In the genomic region with DNA sequence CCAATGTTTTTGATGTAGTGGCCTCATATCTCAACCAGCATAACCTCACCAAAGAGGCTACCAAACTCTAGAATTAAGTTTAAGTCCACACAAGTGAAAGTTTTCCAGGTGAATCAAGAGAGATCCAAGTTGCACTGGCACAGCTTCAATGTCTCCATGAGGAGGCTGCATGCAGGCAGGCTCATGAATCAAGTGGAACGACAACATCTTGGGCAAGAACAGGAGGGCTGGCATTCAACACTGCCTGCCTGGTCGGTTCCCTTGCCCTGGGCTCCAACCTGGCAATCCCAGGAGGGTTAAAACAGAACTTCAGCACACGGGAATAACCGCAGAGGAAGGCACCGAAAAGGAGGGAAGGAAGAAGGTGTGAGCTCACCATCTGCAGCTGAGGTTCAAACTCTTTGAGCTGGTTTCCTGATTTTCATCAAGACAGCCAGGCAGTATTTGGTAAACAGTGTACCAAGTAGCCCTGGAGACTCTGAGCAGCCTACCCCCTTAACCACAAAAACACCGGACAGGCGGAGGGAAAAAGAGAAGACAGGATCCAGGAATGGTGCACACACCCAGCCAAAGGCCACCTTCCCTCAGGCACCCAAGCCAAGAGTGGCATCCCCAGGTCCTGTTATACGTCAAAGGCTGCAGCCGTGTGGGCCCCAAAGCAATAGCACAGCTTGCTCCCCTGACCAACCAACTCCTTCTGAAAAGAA, we compare ENCODE assay signal across 8 cellular contexts. TPM values are rescaled to one million over a fixed set of nuclear protein-coding genes. Genes with fewer than 3 reads are reported as not detected.
A peak's percentile ranks its signal among the peaks of the same experiment; 100 is the strongest.
DNase-seq lines count a peak whose midpoint lies in the region; ATAC-seq and TF ChIP-seq lines count a peak whose summit lies in the region.

No MANE protein-coding gene starts in this region.

- H3K27ac Mint-ChIP-seq in CD4-positive, alpha-beta T cell, result peak overlapping the region; percentile 98
- peak overlapping the region; percentile 13 to 95 (median 80) for H3K27ac Mint-ChIP-seq in nephron

- H3K4me3 ChIP-seq in LNCaP clone FGC (ENCODE audit: low read depth, low read length), result peak overlapping the region; percentile 83
- H3K4me3 ChIP-seq in coronary artery, result peak overlapping the region; percentile 86

- no peaks in the 10 kb centered on the region for H3K27me3 ChIP-seq in CD4-positive, alpha-beta T cell (ENCODE audit: control insufficient read depth, insufficient read depth, low read length)

- POLR2A ChIA-PET in CD4-positive, alpha-beta T cell (lab: Charles Lee), result interaction anchor here (0.8 to 1.3 kb wide), 5 partner anchors 9 to 173 kb away, joined by 3 to 4 read pairs (median 3); partner anchors contain the start of gene TTLL12

- no peaks in the 10 kb centered on the region for H3K9me3 Mint-ChIP-seq in CD4-positive, alpha-beta T cell
- H3K9me3 Mint-ChIP-seq in nephron, result no peaks in the 10 kb centered on the region

- CTCF ChIA-PET in CD4-positive, alpha-beta T cell (lab: Charles Lee), result no interaction called here

- ATAC-seq in CD4-positive, alpha-beta T cell (ENCODE audit: poor library complexity), result no peak
- ATAC-seq in GM19395 (IDR thresholded peaks at IDR 0.05; ENCODE audit: unreplicated experiment) (no peak), HG02588 (IDR thresholded peaks at IDR 0.05; ENCODE audit: unreplicated experiment) (no peak)

- peak overlapping the region; percentile 98 for H3K4me3 Mint-ChIP-seq in CD4-positive, alpha-beta T cell
- H3K4me3 Mint-ChIP-seq in nephron, result peak overlapping the region; percentile 97 to 99 (median 97)

- no peaks in the 10 kb centered on the region for H3K9me3 ChIP-seq in CD4-positive, alpha-beta T cell (ENCODE audit: control insufficient read depth, low read length)

- DNase-seq in CD4-positive, alpha-beta T cell, result no peak
- DNase-seq in LNCaP clone FGC (ENCODE audit: low read depth) (no peak), coronary artery (ENCODE audit: low spot score) (no peak), NCI-H1694 (lab: John Stamatoyannopoulos, UW) (no peak), cerebellar nuclear complex (lab: John Stamatoyannopoulos, UW) (no peak)

- peaks cover 51% of the 10 kb centered on the region for H3K4me1 Mint-ChIP-seq in CD4-positive, alpha-beta T cell (ENCODE audit: low read depth)
- H3K4me1 Mint-ChIP-seq in nephron, result peaks cover 37% of the 10 kb centered on the region

- intact Hi-C loops in CD4-positive, alpha-beta T cell (cut with DNase I, micrococcal nuclease), result loop anchor here in 1 of 2 experiments (1.0 to 10.0 kb wide), 4 partner anchors 131 to 1481 kb away; partner anchors contain the start of genes ARFGAP3, MCAT, RTL6 and TTLL12

- no peaks in the 10 kb centered on the region for H3K27me3 Mint-ChIP-seq in CD4-positive, alpha-beta T cell
- H3K27me3 Mint-ChIP-seq in nephron (ENCODE audit: low read depth), result peaks cover 7% of the 10 kb centered on the region

- peaks cover 9% of the 10 kb centered on the region for H3K36me3 Mint-ChIP-seq in CD4-positive, alpha-beta T cell (ENCODE audit: low read depth)
- no peaks in the 10 kb centered on the region for H3K36me3 Mint-ChIP-seq in nephron (ENCODE audit: low read depth)

- TF ChIP-seq CTCF in CD4-positive, alpha-beta T cell (IDR thresholded peaks at IDR 0.05), result no peak
- TF ChIP-seq CTCF in LNCaP clone FGC (IDR thresholded peaks at IDR 0.05; ENCODE audit: control insufficient read depth, extremely low read depth, insufficient read depth) (no peak), coronary artery (IDR thresholded peaks at IDR 0.05) (no peak), nephron (IDR thresholded peaks at IDR 0.05; ENCODE audit: unreplicated experiment in 3 of 3) (no peak)

- H3K27ac ChIP-seq in CD4-positive, alpha-beta T cell (ENCODE audit: low read depth, low read length), result peak overlapping the region; percentile 1
- peak overlapping the region in 1 of 2 donors; percentile 93 for H3K27ac ChIP-seq in coronary artery

RNA-seq across cellular contexts. Expression of gene PACSIN2, which starts 1.4 kb away (rescaled TPM):
- 10 to 100 TPM; 23.3 to 25.5 TPM for total RNA-seq in CD4-positive, alpha-beta T cell
